ENCODE assay signal across 12 cellular contexts in genomic region chr2:31987454-31987853, GRCh38. TPM values are rescaled to one million over a fixed set of nuclear protein-coding genes. Genes with fewer than 3 reads are reported as not detected.
A peak's percentile ranks its signal among the peaks of the same experiment; 100 is the strongest.
DNase-seq lines count a peak whose midpoint lies in the region; ATAC-seq and TF ChIP-seq lines count a peak whose summit lies in the region.
"Had no signal": no experiment of that assay in that cellular context is flagged by ENCODE, and none has a peak within 500 bp of the region (broad histone marks: within the 10 kb centered on the region; RNA-seq: fewer than 3 reads in every experiment).

No MANE protein-coding gene starts in this region.

- ATAC-seq in GM21360 (IDR thresholded peaks at IDR 0.05; ENCODE audit: unreplicated experiment) (no peak), GM21447 (IDR thresholded peaks at IDR 0.05; ENCODE audit: unreplicated experiment) (no peak), mucosa of descending colon (no peak)

- H3K36me3 ChIP-seq in mucosa of descending colon (ENCODE audit: low read depth): no peaks in the 10 kb centered on the region

- H3K4me1 ChIP-seq in mucosa of descending colon (ENCODE audit: low read depth): no peaks in the 10 kb centered on the region

- DNase-seq in AG08396 (ENCODE audit: low spot score) (peak; percentile 38), GM04503 (ENCODE audit: low read depth) (peak; percentile 32), astrocyte of the hippocampus (ENCODE audit: low read depth, low spot score) (peak; percentile 36), iris pigment epithelial cell (ENCODE audit: low read depth) (peak; percentile 91), mucosa of descending colon (no peak)
- DNase-seq in activated effector memory CD4-positive, alpha-beta T cell treated with Interleukin-2 at 50 U/mL for 16 hours: no peak
- DNase-seq: H7; immature natural killer cell; stimulated activated CD4-positive, alpha-beta T cell treated with anti-CD3 and anti-CD28 coated beads, Interleukin-4, amount 100 ng/mL, for 1 hour had no signal

- intact Hi-C loops in mucosa of descending colon (cut with DNase I, micrococcal nuclease): no loop called here

- no peaks in the 10 kb centered on the region for H3K9me3 ChIP-seq in mucosa of descending colon

- no peak overlapping the region for H3K4me3 ChIP-seq in mucosa of descending colon
- H3K4me3 ChIP-seq: SK-N-MC had no signal

- TF ChIP-seq CTCF in mucosa of descending colon (IDR thresholded peaks at IDR 0.05): no peak

RNA-seq across cellular contexts. Expression of gene MEMO1, which starts 23.4 kb away (rescaled TPM):
- total RNA-seq in mucosa of descending colon: 10 to 100 TPM; 28.6 to 46.4 (median 29.2) TPM

RNA-seq across cellular contexts. Expression of gene DPY30, which starts 52.2 kb away (rescaled TPM):
- 10 to 100 TPM; 49.0 to 59.2 (median 49.0) TPM for total RNA-seq in mucosa of descending colon

Comparison
In these comparisons a context has a peak if more than half of its experiments do, and no peak if none do; other contexts are left out.
1. DNase-seq: peak in AG08396 (single experiment), GM04503 (single experiment), astrocyte of the hippocampus (single experiment) and iris pigment epithelial cell (single experiment); none in activated effector memory CD4-positive, alpha-beta T cell treated with Interleukin-2 at 50 U/mL for 16 hours (single experiment) and mucosa of descending colon (0 of 3).